16 cellular contexts compared by ENCODE assay signal in the genomic region with DNA sequence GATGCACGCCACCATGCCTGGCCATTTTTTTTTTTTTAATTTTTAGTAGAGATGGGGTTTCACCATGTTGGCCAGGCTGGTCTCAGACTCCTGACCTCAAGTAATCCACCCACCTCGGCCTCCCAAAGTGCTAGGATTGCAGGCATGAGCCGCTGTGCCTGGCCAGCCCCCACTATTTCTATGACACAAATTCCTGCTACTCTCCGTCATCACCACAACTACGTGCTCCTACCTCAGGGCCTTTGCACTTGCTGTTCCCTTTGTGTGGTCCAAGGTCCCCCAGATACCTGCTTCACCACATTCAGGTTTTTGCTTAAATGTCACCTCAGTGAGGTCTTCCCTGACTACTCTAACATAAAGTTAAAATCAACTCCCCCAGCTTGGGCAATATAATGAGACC.
"Had no signal": no experiment of that assay in that cellular context is flagged by ENCODE, and none has a peak within 500 bp of the region (broad histone marks: within the 10 kb centered on the region; RNA-seq: fewer than 3 reads in every experiment).

No MANE protein-coding gene starts in this region.

- H2AFZ ChIP-seq: hepatocyte had no signal

- H3K4me3 Mint-ChIP-seq: naive thymus-derived CD8-positive, alpha-beta T cell; nephron; stimulated activated effector memory CD8-positive, alpha-beta T cell treated with anti-CD3 and anti-CD28 coated beads, Interleukin-12 subunit alpha, Interleukin-12 subunit beta, amount 100 ng/mL, for 72 hours; stimulated activated naive CD8-positive, alpha-beta T cell treated with anti-CD3 and anti-CD28 coated beads, Interleukin-15, Interleukin-2, amounts not matched to agents 100 ng/mL and 50 ng/mL, for 24 hours had no signal

- H3K79me2 ChIP-seq: hepatocyte had no signal

- H3K4me2 ChIP-seq: hepatocyte had no signal

- H3K4me1 ChIP-seq: pancreas, prostate gland had no signal

- H3K36me3 Mint-ChIP-seq: naive thymus-derived CD8-positive, alpha-beta T cell; stimulated activated effector memory CD8-positive, alpha-beta T cell treated with anti-CD3 and anti-CD28 coated beads, Interleukin-12 subunit alpha, Interleukin-12 subunit beta, amount 100 ng/mL, for 72 hours had no signal

- H3K36me3 ChIP-seq: lower lobe of right lung, pancreas, prostate gland, sigmoid colon, spleen, suprapubic skin, thoracic aorta, tibial artery, upper lobe of right lung had no signal

- H3K9me3 ChIP-seq: lower lobe of right lung, pancreas, prostate gland, sigmoid colon, spleen, suprapubic skin, thoracic aorta, tibial artery, upper lobe of right lung had no signal

- FAIRE-seq: keratinocyte, pancreas, small intestine had no signal

- H3K4me3 ChIP-seq: hepatocyte, lower lobe of right lung, pancreas, prostate gland, sigmoid colon, spleen, suprapubic skin, thoracic aorta, tibial artery, upper lobe of right lung had no signal

- H3K27me3 ChIP-seq: hepatocyte, pancreas, sigmoid colon, suprapubic skin, tibial artery, upper lobe of right lung had no signal

- H3K27ac Mint-ChIP-seq: nephron; stimulated activated effector memory CD8-positive, alpha-beta T cell treated with anti-CD3 and anti-CD28 coated beads, Interleukin-12 subunit alpha, Interleukin-12 subunit beta, amount 100 ng/mL, for 72 hours; stimulated activated naive CD8-positive, alpha-beta T cell treated with anti-CD3 and anti-CD28 coated beads, Interleukin-15, Interleukin-2, amounts not matched to agents 100 ng/mL and 50 ng/mL, for 24 hours had no signal

- H3K4me1 Mint-ChIP-seq: nephron had no signal

- H3K27ac ChIP-seq: hepatocyte, lower lobe of right lung, pancreas, prostate gland, sigmoid colon, suprapubic skin, thoracic aorta, tibial artery, upper lobe of right lung had no signal
